ENCODE assay signal across 12 cellular contexts in the genomic region with DNA sequence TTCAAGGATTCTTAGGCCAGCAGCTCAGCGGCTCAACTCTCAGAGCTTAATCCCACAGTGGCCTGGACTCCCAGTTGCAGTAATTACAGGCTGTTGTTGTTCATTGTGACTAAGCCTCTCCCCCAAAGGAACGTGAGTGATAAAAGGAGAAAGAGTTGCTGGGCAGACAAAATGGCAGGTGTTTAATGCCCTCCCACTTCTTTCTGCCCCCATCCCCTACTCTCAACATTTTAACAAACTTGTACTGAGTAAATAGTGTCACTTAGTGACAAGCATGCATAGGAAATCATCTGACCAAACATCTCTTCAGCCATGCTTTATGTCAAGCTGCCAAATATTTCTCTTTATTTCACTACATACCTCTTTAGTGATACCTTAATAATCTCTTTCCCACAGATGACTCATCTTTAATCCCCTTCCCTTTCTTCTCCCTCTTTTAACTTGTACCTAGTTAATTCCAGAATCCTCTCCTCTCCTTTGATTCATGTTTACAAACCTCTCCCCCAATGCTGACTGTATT. TPM values are rescaled to one million over a fixed set of nuclear protein-coding genes. Genes with fewer than 3 reads are reported as not detected.
DNase-seq lines count a peak whose midpoint lies in the region; ATAC-seq and TF ChIP-seq lines count a peak whose summit lies in the region.
"Had no signal": no experiment of that assay in that cellular context is flagged by ENCODE, and none has a peak within 500 bp of the region (broad histone marks: within the 10 kb centered on the region; RNA-seq: fewer than 3 reads in every experiment).

No MANE protein-coding gene starts in this region.

- no peaks in the 10 kb centered on the region for H3K27me3 ChIP-seq in foreskin keratinocyte
- H3K27me3 ChIP-seq: gastrocnemius medialis, right atrium auricular region had no signal

- ATAC-seq in foreskin keratinocyte (peak; percentile 88), GM18517 (IDR thresholded peaks at IDR 0.05; ENCODE audit: unreplicated experiment) (no peak), HG03045 (IDR thresholded peaks at IDR 0.05; ENCODE audit: unreplicated experiment) (no peak)
- ATAC-seq: gastrocnemius medialis had no signal

- peak overlapping the region; percentile 31 for H3K27ac Mint-ChIP-seq in activated naive CD4-positive, alpha-beta T cell treated with anti-CD3 and anti-CD28 coated beads, Interleukin-2, amount 50 U/mL, for 24 hours
- H3K27ac Mint-ChIP-seq: type B pancreatic cell had no signal

- H3K4me3 Mint-ChIP-seq in activated naive CD4-positive, alpha-beta T cell treated with anti-CD3 and anti-CD28 coated beads, Interleukin-2, amount 50 U/mL, for 24 hours: no peak overlapping the region
- H3K4me3 Mint-ChIP-seq: type B pancreatic cell had no signal

- H3K36me3 Mint-ChIP-seq in activated naive CD4-positive, alpha-beta T cell treated with anti-CD3 and anti-CD28 coated beads, Interleukin-2, amount 50 U/mL, for 24 hours: no peaks in the 10 kb centered on the region
- H3K36me3 Mint-ChIP-seq: type B pancreatic cell had no signal

- POLR2A ChIA-PET in RWPE1 (lab: Yijun Ruan, JAX; ENCODE audit: low non-redundant PET): no interaction called here

- CTCF ChIA-PET in RWPE1 (lab: Yijun Ruan, JAX): interaction anchor here (0.7 to 1.2 kb wide), 3 partner anchors 12 to 568 kb away, joined by 3 to 5 read pairs (median 5); no protein-coding TSS in a partner anchor

- H3K27ac ChIP-seq in RWPE1 (no peak overlapping the region), foreskin keratinocyte (no peak overlapping the region)
- H3K27ac ChIP-seq: gastrocnemius medialis, right atrium auricular region had no signal

- peaks cover 5% of the 10 kb centered on the region for H3K27me3 Mint-ChIP-seq in activated naive CD4-positive, alpha-beta T cell treated with anti-CD3 and anti-CD28 coated beads, Interleukin-2, amount 50 U/mL, for 24 hours
- H3K27me3 Mint-ChIP-seq: type B pancreatic cell had no signal

- H3K9me3 Mint-ChIP-seq in activated naive CD4-positive, alpha-beta T cell treated with anti-CD3 and anti-CD28 coated beads, Interleukin-2, amount 50 U/mL, for 24 hours: no peaks in the 10 kb centered on the region
- H3K9me3 Mint-ChIP-seq: type B pancreatic cell had no signal

- H3K4me1 Mint-ChIP-seq in activated naive CD4-positive, alpha-beta T cell treated with anti-CD3 and anti-CD28 coated beads, Interleukin-2, amount 50 U/mL, for 24 hours: no peaks in the 10 kb centered on the region

- peaks cover 12% of the 10 kb centered on the region for H3K4me1 ChIP-seq in foreskin keratinocyte
- H3K4me1 ChIP-seq: gastrocnemius medialis, right atrium auricular region had no signal

- no peak for DNase-seq in activated naive CD4-positive, alpha-beta T cell treated with Interleukin-2 at 50 U/mL for 16 hours
- peak; percentile 35 for DNase-seq in RWPE1 (ENCODE audit: low spot score)
- peak; percentile 56 to 76 for DNase-seq in foreskin keratinocyte
- DNase-seq in C1 segment of cervical spinal cord (lab: John Stamatoyannopoulos, UW): no peak
- no peak for DNase-seq in GM19238 (ENCODE audit: insufficient read length, low spot score)
- DNase-seq: ACHN, gastrocnemius medialis had no signal

- TF ChIP-seq CTCF in RWPE1 (conservative IDR thresholded peaks at IDR 0.05; ENCODE audit: low read depth) (no peak), foreskin keratinocyte (conservative IDR thresholded peaks at IDR 0.05) (no peak)

RNA-seq across cellular contexts. Expression of gene MTERF1, which starts 12.4 kb away (rescaled TPM):
- total RNA-seq in foreskin keratinocyte: 10.9 and 11.0 TPM in 2 replicates
- 5.6 and 6.3 TPM in 2 replicates for polyA plus RNA-seq in foreskin keratinocyte

RNA-seq across cellular contexts. Expression of gene AKAP9, which starts 47.8 kb away (rescaled TPM):
- total RNA-seq in foreskin keratinocyte: 22.8 and 25.8 TPM in 2 replicates
- 6.8 and 7.7 TPM in 2 replicates for polyA plus RNA-seq in foreskin keratinocyte

Comparison
In these comparisons a context has a peak if more than half of its experiments do, and no peak if none do; other contexts are left out.
1. DNase-seq: peak in RWPE1 (single experiment) and foreskin keratinocyte (2 of 2); none in activated naive CD4-positive, alpha-beta T cell treated with Interleukin-2 at 50 U/mL for 16 hours (single experiment), C1 segment of cervical spinal cord (0 of 14) and GM19238 (single experiment).